ENCODE assay signal across 8 cellular contexts in the genomic region with DNA sequence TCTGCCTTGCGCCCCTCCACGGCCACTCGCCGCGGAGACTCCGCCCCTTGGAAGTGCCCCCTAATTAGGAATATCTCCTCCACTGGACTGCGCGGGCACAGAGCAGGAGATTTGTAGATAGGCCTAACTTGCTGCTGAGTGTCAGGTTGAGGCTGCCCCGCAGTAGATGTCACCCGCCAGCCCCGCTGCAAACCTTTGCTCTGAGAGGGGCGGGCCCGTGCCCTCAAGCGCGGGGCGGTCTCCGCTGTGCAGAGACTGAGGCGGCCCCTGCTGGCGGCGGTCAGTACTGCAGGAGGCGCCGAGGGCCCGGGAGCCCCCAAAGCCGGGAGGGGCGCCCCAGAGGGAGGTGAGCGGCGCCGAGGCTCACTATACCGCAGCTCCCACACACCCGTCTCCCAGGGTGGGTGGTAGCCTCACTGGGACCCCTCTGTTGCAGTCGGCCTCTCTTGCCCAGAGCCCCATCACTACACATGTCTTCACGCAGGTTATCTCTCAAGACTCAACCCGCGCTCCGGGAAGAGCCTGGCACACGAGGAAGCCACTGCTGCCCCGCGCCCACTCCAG. TPM values are rescaled to one million over a fixed set of nuclear protein-coding genes. Genes with fewer than 3 reads are reported as not detected.
DNase-seq lines count a peak whose midpoint lies in the region; ATAC-seq and TF ChIP-seq lines count a peak whose summit lies in the region.

No MANE protein-coding gene starts in this region.

- 2 to 11% (median 9%) methylated on average over 17 to 38 of the region's 38 CpGs for WGBS in spleen, 5 donors

- intact Hi-C loops in spleen (cut with DNase I; ENCODE audit: low total_unique reads) = loop anchor here (5.0 kb wide), 1 partner anchor 101 kb away; no protein-coding TSS in a partner anchor

- H3K4me1 ChIP-seq in iPS-15b (ENCODE audit: control insufficient read depth, insufficient read depth, low read length) (no peaks in the 10 kb centered on the region), spleen (peaks cover 11 to 46% (median 27%) of the 10 kb centered on the region in 6 donors)

- ATAC-seq in GM21423 (IDR thresholded peaks at IDR 0.05; ENCODE audit: unreplicated experiment) = peak; percentile 56

- H3K9me3 ChIP-seq in iPS-15b (ENCODE audit: control insufficient read depth, insufficient read depth, low read length) (no peaks in the 10 kb centered on the region), spleen (no peaks in the 10 kb centered on the region)

- H3K36me3 ChIP-seq in iPS-15b (ENCODE audit: control insufficient read depth, insufficient read depth, low read length) (no peaks in the 10 kb centered on the region), spleen (no peaks in the 10 kb centered on the region)

- peaks cover 22% of the 10 kb centered on the region for H3K27me3 ChIP-seq in iPS-15b (ENCODE audit: control insufficient read depth, insufficient read depth, low read length)
- peaks cover 0 to 22% (median 0%) of the 10 kb centered on the region in 7 donors for H3K27me3 ChIP-seq in spleen (replicated peaks in 1 of 7)

- peak; percentile 73 for DNase-seq in COLO668 (lab: John Stamatoyannopoulos, UW; ENCODE audit: unreplicated experiment)
- DNase-seq in MV-4-11 (lab: John Stamatoyannopoulos, UW) = peak; percentile 16
- peak; percentile 94 for DNase-seq in T-helper 9 cell
- peak in 46 of 58 donors; percentile 8 to 78 (median 44) for DNase-seq in anterior cingulate cortex (lab: John Stamatoyannopoulos, UW)
- peak; percentile 96 for DNase-seq in spleen
- no peak for DNase-seq in pons (ENCODE audit: low spot score)

- TF ChIP-seq POLR2A in spleen (IDR thresholded peaks at IDR 0.05) = no peak

- H3K9ac ChIP-seq in iPS-15b (ENCODE audit: low read depth, low read length) = no peak overlapping the region

- peak overlapping the region; percentile 30 for H3K4me3 ChIP-seq in iPS-15b (ENCODE audit: low read depth, low read length)
- H3K4me3 ChIP-seq in spleen = peak overlapping the region; percentile 8 to 68 (median 30)

- H3K27ac ChIP-seq in spleen = peak overlapping the region in 1 of 8 donors; percentile 8

- TF ChIP-seq CTCF in spleen (IDR thresholded peaks at IDR 0.05 in 8 of 11, conservative IDR thresholded peaks at IDR 0.05 in 3 of 11) = peak; percentile 95 to 100 (median 99)

RNA-seq across cellular contexts. Expression of a gene that starts 2.9 kb away (rescaled TPM):
- total RNA-seq in spleen = under 1 TPM in 5 of 7 donors, not detected in 2; 0.32 to 0.98 (median 0.49) TPM
- 1 to 10 TPM in 1 of 3 donors, under 1 TPM in 2; 0.35 to 1.2 (median 0.79) TPM for polyA plus RNA-seq in spleen

RNA-seq across cellular contexts. Expression of a gene that starts 28.5 kb away (rescaled TPM):
- 100 to 1,000 TPM in 1 of 7 donors, 10 to 100 TPM in 6; 41.2 to 121 (median 52.8) TPM for total RNA-seq in spleen
- 10 to 100 TPM; 30.8 to 37.2 (median 35.4) TPM for polyA plus RNA-seq in spleen
